In genomic region chr1:109655624-109656519, GRCh38 we compare ENCODE assay signal across 8 cellular contexts. TPM values are rescaled to one million over a fixed set of nuclear protein-coding genes. Genes with fewer than 3 reads are reported as not detected.
DNase-seq lines count a peak whose midpoint lies in the region; ATAC-seq and TF ChIP-seq lines count a peak whose summit lies in the region.

Gene GSTM4 (plus strand): TSS chr1:109656099. CDS start chr1:109656390, 291 bp downstream.

- no peaks in the 10 kb centered on the region for H3K36me3 ChIP-seq in thoracic aorta

- no peaks in the 10 kb centered on the region for H3K27me3 ChIP-seq in thoracic aorta (replicated peaks; ENCODE audit: insufficient read depth)

- peak within 1 kb of the TSS; percentile 88 for H3K27ac Mint-ChIP-seq in activated naive CD8-positive, alpha-beta T cell
- peak within 1 kb of the TSS; percentile 94 for H3K27ac Mint-ChIP-seq in osteocyte (ENCODE audit: unreplicated experiment)

- ATAC-seq in GM21528 (IDR thresholded peaks at IDR 0.05; ENCODE audit: low FRiP score, unreplicated experiment) (peak; percentile 93), Right ventricle myocardium inferior (peak; percentile 93), thoracic aorta (ENCODE audit: insufficient number of reproducible peaks, low FRiP score, low read depth) (peak; percentile 58)

- no peaks in the 10 kb centered on the region for H3K9me3 ChIP-seq in thoracic aorta

- peak within 1 kb of the TSS; percentile 80 to 84 for H3K27ac ChIP-seq in thoracic aorta

- peak within 1 kb of the TSS; percentile 94 for H3K4me3 Mint-ChIP-seq in activated naive CD8-positive, alpha-beta T cell
- H3K4me3 Mint-ChIP-seq in osteocyte (ENCODE audit: unreplicated experiment), result peak within 1 kb of the TSS; percentile 89

- H3K27me3 Mint-ChIP-seq in activated naive CD8-positive, alpha-beta T cell, result no peaks in the 10 kb centered on the region
- H3K27me3 Mint-ChIP-seq in osteocyte (ENCODE audit: unreplicated experiment), result peaks cover 2% of the 10 kb centered on the region

- H3K4me1 Mint-ChIP-seq in activated naive CD8-positive, alpha-beta T cell (ENCODE audit: low read depth), result peaks cover 24% of the 10 kb centered on the region
- peaks cover 25% of the 10 kb centered on the region for H3K4me1 Mint-ChIP-seq in osteocyte (ENCODE audit: unreplicated experiment)

- peaks cover 3 to 19% of the 10 kb centered on the region in 2 donors for H3K4me1 ChIP-seq in thoracic aorta (ENCODE audit: control insufficient read depth in 1 of 2, low read depth in 2 of 2)

- H3K4me3 ChIP-seq in thoracic aorta, result peak within 1 kb of the TSS; percentile 72

- DNase-seq in EH (ENCODE audit: low read depth), result peak; percentile 81
- DNase-seq in KBM-7, result peak; percentile 79
- DNase-seq in SKM-1 (lab: John Stamatoyannopoulos, UW; ENCODE audit: unreplicated experiment), result peak; percentile 44
- DNase-seq in Right ventricle myocardium inferior (ENCODE audit: missing footprints), result peak; percentile 93
- DNase-seq in osteocyte (ENCODE audit: extremely low spot score, unreplicated experiment), result peak; percentile 93
- DNase-seq in thoracic aorta (ENCODE audit: low spot score), result peak; percentile 53

- H3K9me3 Mint-ChIP-seq in activated naive CD8-positive, alpha-beta T cell (ENCODE audit: low read depth), result no peaks in the 10 kb centered on the region
- H3K9me3 Mint-ChIP-seq in osteocyte (ENCODE audit: unreplicated experiment), result no peaks in the 10 kb centered on the region

- H3K36me3 Mint-ChIP-seq in activated naive CD8-positive, alpha-beta T cell, result no peaks in the 10 kb centered on the region
- peaks cover 12% of the 10 kb centered on the region for H3K36me3 Mint-ChIP-seq in osteocyte (ENCODE audit: unreplicated experiment)

- no peak for TF ChIP-seq CTCF in osteocyte (IDR thresholded peaks at IDR 0.05)
- TF ChIP-seq CTCF in thoracic aorta (IDR thresholded peaks at IDR 0.05), result no peak

- intact Hi-C loops in Right ventricle myocardium inferior (cut with DNase I), result loop anchor here (5.0 kb wide), 1 partner anchor 116 kb away; no protein-coding TSS in a partner anchor

- in situ Hi-C loops in KBM-7 (cut with MboI; ENCODE audit: low pct_unique_long_range_greater_than_20kb, low sequenced_read_pairs), result loop anchor here (25.0 kb wide), 1 partner anchor 106 kb away; the partner anchor contains the start of gene EPS8L3

RNA-seq across cellular contexts. Expression of gene GSTM4, which starts in this region (rescaled TPM):
- 35.1 TPM for total RNA-seq in Right ventricle myocardium inferior
- total RNA-seq in osteocyte, result 24.3 and 25.1 TPM in 2 replicates
- total RNA-seq in thoracic aorta, result 10 to 100 TPM; 15.7 to 28.4 TPM

Comparison
In these comparisons a context has a peak if more than half of its experiments do, and no peak if none do; other contexts are left out.
1. Peak in every context shown above with its lines: DNase-seq, ATAC-seq, H3K4me3 ChIP-seq and H3K27ac ChIP-seq.